ENCODE assay signal across 1 cellular context in genomic region chr1:33971018-33971710, GRCh38.
TF ChIP-seq lines count a peak whose summit lies in the region.

No MANE protein-coding gene starts in this region.

TF ChIP-seq in H1, 55 proteins besides CTCF, POLR2A, EP300 and RAD21 (continued from another document):
- TF ChIP-seq HDAC6 (IDR thresholded peaks at IDR 0.05; ENCODE audit: low read depth, low read length) (no peak), SIX5 (IDR thresholded peaks at IDR 0.05; ENCODE audit: low read depth, low read length) (no peak)
